20 cellular contexts compared by ENCODE assay signal in the genomic region with DNA sequence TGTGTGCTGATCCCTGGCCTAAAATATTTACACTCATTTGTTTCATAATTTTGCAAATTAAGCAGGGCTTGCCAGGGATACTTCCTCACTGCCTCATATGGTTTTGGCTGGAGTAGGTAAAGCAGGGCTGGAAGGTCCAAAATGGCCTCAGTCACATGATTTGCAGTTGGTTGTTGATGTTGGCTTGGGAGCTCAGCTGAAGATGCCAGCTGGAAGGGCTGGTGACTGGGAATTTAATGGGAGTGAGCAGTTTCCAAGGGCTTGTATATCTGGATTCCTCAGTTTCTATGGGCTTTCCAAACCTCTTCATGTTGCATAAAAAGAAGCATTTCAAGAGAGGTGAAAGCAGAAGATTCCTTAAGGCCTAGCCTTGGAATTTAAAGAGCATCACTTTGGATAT.
DNase-seq lines count a peak whose midpoint lies in the region; ATAC-seq, FAIRE-seq and TF ChIP-seq lines count a peak whose summit lies in the region.
"Had no signal": no experiment of that assay in that cellular context is flagged by ENCODE, and none has a peak within 500 bp of the region (broad histone marks: within the 10 kb centered on the region; RNA-seq: fewer than 3 reads in every experiment).

No MANE protein-coding gene starts in this region.

- H2BK120ac ChIP-seq in H1 (replicated peaks; ENCODE audit: low read depth, low read length) = no peak overlapping the region

- no peak overlapping the region for H3K23ac ChIP-seq in H1 (ENCODE audit: insufficient read length)

- H3K27ac ChIP-seq in H1 (ENCODE audit: low read depth, low read length) (no peak overlapping the region), aorta (ENCODE audit: low read depth in 1 of 2, low read length in 2 of 2) (no peak overlapping the region)

- H2BK12ac ChIP-seq in H1 (ENCODE audit: low read depth, low read length) = no peak overlapping the region

- H4K20me1 ChIP-seq in H1 (replicated peaks in 1 of 2; ENCODE audit: control insufficient read depth in 1 of 2, insufficient read depth in 2 of 2, low read length in 2 of 2) = no peaks in the 10 kb centered on the region

- no peak overlapping the region for H2BK15ac ChIP-seq in H1 (ENCODE audit: low read length)

- H4K91ac ChIP-seq in H1 (replicated peaks; ENCODE audit: insufficient read length, low read length) = no peak overlapping the region

- H3K9me3 ChIP-seq in H1 (ENCODE audit: insufficient read depth in 2 of 2, low read depth in 1 of 2, low read length in 1 of 2) (no peaks in the 10 kb centered on the region), aorta (ENCODE audit: control insufficient read depth, low read length) (no peaks in the 10 kb centered on the region)

- TF ChIP-seq POLR2A in H1 (IDR thresholded peaks at IDR 0.05; ENCODE audit: control extremely low read depth in 1 of 2, low read depth in 2 of 2, low read length in 2 of 2) = no peak

- CTCF ChIA-PET in H1 (lab: Charles Lee; ENCODE audit: partially characterized antibody) = no interaction called here

- no peaks in the 10 kb centered on the region for H3K79me2 ChIP-seq in H1 (ENCODE audit: control insufficient read depth in 1 of 2, insufficient read depth in 2 of 2, low read length in 2 of 2)

- H3K23me2 ChIP-seq in H1 (ENCODE audit: low read depth, low read length) = no peaks in the 10 kb centered on the region

- TF ChIP-seq EP300 in H1 (IDR thresholded peaks at IDR 0.05; ENCODE audit: borderline replicate concordance in 1 of 2, low read depth in 2 of 2, low read length in 2 of 2) = no peak

- H3K36me3 ChIP-seq in H1 (ENCODE audit: control insufficient read depth in 2 of 4, insufficient read depth in 4 of 4, low read length in 3 of 4) (no peaks in the 10 kb centered on the region), aorta (ENCODE audit: control insufficient read depth in 1 of 2, insufficient read depth in 2 of 2, low read length in 1 of 2) (no peaks in the 10 kb centered on the region)

- H2AFZ ChIP-seq in H1 (ENCODE audit: low read length) = 0 out of 2 replicates have a peak overlapping the region, but pooled peaks have one; percentile 48

- no peak overlapping the region for H3K4me3 ChIP-seq in H1 (ENCODE audit: extremely low read depth in 1 of 4, insufficient read depth in 2 of 4, low read depth in 3 of 4, low read length in 4 of 4)
- no peak overlapping the region for H3K4me3 ChIP-seq in aorta (ENCODE audit: low read length in 2 of 2)

- POLR2A ChIA-PET in H1 (lab: Charles Lee; ENCODE audit: partially characterized antibody) = no interaction called here

- no peak for FAIRE-seq in H1 (lab: Jason Lieb, UNC)
- FAIRE-seq: D721Med, G401.6 had no signal

- H3K79me1 ChIP-seq in H1 (ENCODE audit: low read depth, low read length) = no peaks in the 10 kb centered on the region

- H3K18ac ChIP-seq in H1 (ENCODE audit: extremely low read depth, low read length) = no peak overlapping the region

- H3K4me2 ChIP-seq in H1 (ENCODE audit: insufficient read depth in 1 of 2, low read depth in 2 of 2, low read length in 2 of 2) = no peak overlapping the region

- no peak overlapping the region for H3K4ac ChIP-seq in H1 (replicated peaks; ENCODE audit: insufficient read length, low read depth, low read length)

- no peak overlapping the region for H2BK20ac ChIP-seq in H1 (ENCODE audit: low read length)

- intact Hi-C loops in Right ventricle myocardium superior (cut with DNase I) = no loop called here
- intact Hi-C loops in Right ventricle myocardium inferior (cut with DNase I) = no loop called here
- intact Hi-C loops in aorta (cut with DNase I) = no loop called here

- ATAC-seq in Right ventricle myocardium superior (ENCODE audit: poor library complexity) (no peak), Right ventricle myocardium inferior (no peak), aorta (ENCODE audit: low FRiP score) (peak; percentile 64), GM21737 (IDR thresholded peaks at IDR 0.05; ENCODE audit: unreplicated experiment) (no peak)

- DNase-seq in Right ventricle myocardium superior (peak; percentile 39), Right ventricle myocardium inferior (ENCODE audit: missing footprints) (no peak), NCI-H446 treated with DMSO at 0.1 percent for 48 hours (lab: John Stamatoyannopoulos, UW) (peak; percentile 89), H1 (ENCODE audit: low read depth in 1 of 2, low spot score in 2 of 2) (no peak), aorta (peak in 1 of 2 donors; percentile 43)
- no peak for DNase-seq in central memory CD4-positive, alpha-beta T cell
- DNase-seq: C1 segment of cervical spinal cord; CD8-positive, alpha-beta memory T cell; HCEC 1CT; NCI-H1105; NCI-H1694; NCI-H2107; NCI-H226; NCI-H526; NK-92 treated with Interleukin-12 subunit alpha and Interleukin-12 subunit beta, amount 100 ng/mL, for 24 hours; OCI-M1; T-helper 1 cell had no signal

- H4K5ac ChIP-seq in H1 (ENCODE audit: insufficient read length, low read depth, low read length) = no peak overlapping the region

- H2BK5ac ChIP-seq in H1 (ENCODE audit: low read depth, low read length) = no peak overlapping the region

- no peak overlapping the region for H3K56ac ChIP-seq in H1 (replicated peaks; ENCODE audit: insufficient read length, low read depth, low read length)

- no peak overlapping the region for H4K8ac ChIP-seq in H1 (ENCODE audit: extremely low read depth, insufficient read depth, low read length)

- no peaks in the 10 kb centered on the region for H3K27me3 ChIP-seq in H1 (replicated peaks in 1 of 4; ENCODE audit: control insufficient read depth in 3 of 4, extremely low read depth in 1 of 4, insufficient read depth in 3 of 4, low read length in 3 of 4)
- H3K27me3 ChIP-seq in aorta (ENCODE audit: control insufficient read depth in 1 of 2, insufficient read depth in 2 of 2, low read length in 1 of 2) = no peaks in the 10 kb centered on the region

- H3K4me1 ChIP-seq in H1 (replicated peaks in 1 of 4; ENCODE audit: control insufficient read depth in 3 of 4, insufficient read depth in 4 of 4, low read length in 3 of 4) (no peaks in the 10 kb centered on the region), aorta (ENCODE audit: control insufficient read depth in 1 of 2, insufficient read depth in 2 of 2, low read length in 2 of 2) (peaks cover 0 to 2% of the 10 kb centered on the region in 2 donors)

- no peak overlapping the region for H3K14ac ChIP-seq in H1 (ENCODE audit: insufficient read length)

- no peak overlapping the region for H3K9ac ChIP-seq in H1 (replicated peaks in 1 of 4; ENCODE audit: extremely low read depth in 1 of 4, low read depth in 3 of 4, low read length in 3 of 4)

- TF ChIP-seq RAD21 in H1 (IDR thresholded peaks at IDR 0.05 in 1 of 2, conservative IDR thresholded peaks at IDR 0.05 in 1 of 2; ENCODE audit: low read depth in 2 of 2, low read length in 2 of 2) = no peak

- no peak for TF ChIP-seq CTCF in H1 (IDR thresholded peaks at IDR 0.05; ENCODE audit: control extremely low read depth in 1 of 3, insufficient read depth in 1 of 3, low read depth in 1 of 3, low read length in 3 of 3)

- no peak overlapping the region for H2AK5ac ChIP-seq in H1 (ENCODE audit: low read depth, low read length)

TF ChIP-seq in H1, 55 proteins besides CTCF, POLR2A, EP300 and RAD21:
- TF ChIP-seq HDAC2 (IDR thresholded peaks at IDR 0.05; ENCODE audit: borderline replicate concordance in 1 of 2, low read depth in 2 of 2, low read length in 2 of 2) (no peak), PHF8 (conservative IDR thresholded peaks at IDR 0.05; ENCODE audit: low read depth, low read length) (no peak)

Comparison
In these comparisons a context has a peak if more than half of its experiments do, and no peak if none do; other contexts are left out.
1. DNase-seq: peak in Right ventricle myocardium superior (single experiment) and NCI-H446 treated with DMSO at 0.1 percent for 48 hours (single experiment); none in Right ventricle myocardium inferior (single experiment), H1 (0 of 2) and central memory CD4-positive, alpha-beta T cell (single experiment).